In genomic region chr10:123240250-123240649, GRCh38 we compare ENCODE assay signal across 27 cellular contexts.
"Had no signal": no experiment of that assay in that cellular context is flagged by ENCODE, and none has a peak within 500 bp of the region (broad histone marks: within the 10 kb centered on the region; RNA-seq: fewer than 3 reads in every experiment).

No MANE protein-coding gene starts in this region.

- H3K27me3 ChIP-seq: brain microvascular endothelial cell, esophagus muscularis mucosa, foreskin keratinocyte, heart left ventricle, neural progenitor cell had no signal

- ATAC-seq: activated CD4-positive, alpha-beta T cell treated with anti-CD3 and anti-CD28 coated beads for 36 hours; foreskin keratinocyte; heart left ventricle; natural killer cell; psoas muscle; stimulated activated memory B cell treated with anti-CD40 and anti-IgM and Interleukin-4, amounts not matched to agents 10 μg/mL and 1 μg/mL and 100 μg/mL, for 72 hours; stimulated activated naive CD8-positive, alpha-beta T cell treated with anti-CD3 and anti-CD28 coated beads, Interleukin-15, amount 100 ng/mL, for 72 hours had no signal

- H3K27ac Mint-ChIP-seq: activated CD4-positive, alpha-beta T cell treated with anti-CD3 and anti-CD28 coated beads for 36 hours; activated T-helper 1 cell treated with anti-CD3 and anti-CD28 coated beads, Interleukin-12 subunit alpha, Interleukin-12 subunit beta, Interleukin-2, Interleukin-4 antibody, amounts not matched to agents 30 ng/mL and 10 ng/mL and 1 ng/mL, durations not matched to agents 14 hours and 24 hours and 36 hours; neural progenitor cell; stimulated activated memory B cell treated with anti-CD40 and anti-IgM and Interleukin-4, amounts not matched to agents 10 μg/mL and 1 μg/mL and 100 μg/mL, for 72 hours; type B pancreatic cell had no signal

- H3K9me3 ChIP-seq: psoas muscle had no signal

- H3K4me1 Mint-ChIP-seq: neural progenitor cell had no signal

- H3K27me3 Mint-ChIP-seq: activated CD4-positive, alpha-beta T cell treated with anti-CD3 and anti-CD28 coated beads for 36 hours; stimulated activated memory B cell treated with anti-CD40 and anti-IgM and Interleukin-4, amounts not matched to agents 10 μg/mL and 1 μg/mL and 100 μg/mL, for 72 hours; stimulated activated naive CD8-positive, alpha-beta T cell treated with anti-CD3 and anti-CD28 coated beads, Interleukin-15, amount 100 ng/mL, for 72 hours had no signal

- H3K27ac ChIP-seq: brain microvascular endothelial cell, esophagus muscularis mucosa, foreskin keratinocyte, heart left ventricle, neural progenitor cell, parathyroid adenoma, psoas muscle had no signal

- H3K4me3 Mint-ChIP-seq: activated CD4-positive, alpha-beta T cell treated with anti-CD3 and anti-CD28 coated beads for 36 hours; activated T-helper 1 cell treated with anti-CD3 and anti-CD28 coated beads, Interleukin-12 subunit alpha, Interleukin-12 subunit beta, Interleukin-2, Interleukin-4 antibody, amounts not matched to agents 30 ng/mL and 10 ng/mL and 1 ng/mL, durations not matched to agents 14 hours and 24 hours and 36 hours; natural killer cell; neural progenitor cell; stimulated activated memory B cell treated with anti-CD40 and anti-IgM and Interleukin-4, amounts not matched to agents 10 μg/mL and 1 μg/mL and 100 μg/mL, for 72 hours; stimulated activated naive CD8-positive, alpha-beta T cell treated with anti-CD3 and anti-CD28 coated beads, Interleukin-15, amount 100 ng/mL, for 72 hours; type B pancreatic cell had no signal

- DNase-seq: activated CD4-positive, alpha-beta T cell treated with anti-CD3 and anti-CD28 coated beads for 36 hours; activated CD4-positive, alpha-beta T cell treated with anti-CD3 and anti-CD28 coated beads, Interleukin-2, amount 50 U/mL, for 48 hours; activated CD4-positive, CD25-positive, alpha-beta regulatory T cell; activated CD8-positive, alpha-beta memory T cell treated with anti-CD3 and anti-CD28 coated beads, Interleukin-2, amount 50 U/mL, for 4 hours; activated gamma-delta T cell; activated T-cell treated with anti-CD3 and anti-CD28 coated beads, Interleukin-2, amount 50 U/mL, for 1 hour; amniotic stem cell; brain microvascular endothelial cell; cortex of kidney; foreskin keratinocyte; heart left ventricle; hypothalamus; midbrain; natural killer cell; occipital lobe; psoas muscle; stimulated activated CD4-positive, alpha-beta T cell treated with anti-CD3 and anti-CD28 coated beads, Interleukin-1b, Interleukin-23, amount 100 ng/mL, for 48 hours; stimulated activated CD4-positive, alpha-beta T cell treated with anti-CD3 and anti-CD28 coated beads, Interleukin-4, amount 100 ng/mL, for 4 hours; stimulated activated CD8-positive, alpha-beta memory T cell treated with anti-CD3 and anti-CD28 coated beads, Interleukin-4, amount 100 ng/mL, for 48 hours; stimulated activated naive CD8-positive, alpha-beta T cell treated with anti-CD3 and anti-CD28 coated beads, Interleukin-15, amount 100 ng/mL, for 72 hours; substantia nigra had no signal
